Comparison of ENCODE assay signal across 8 cellular contexts in the genomic region with DNA sequence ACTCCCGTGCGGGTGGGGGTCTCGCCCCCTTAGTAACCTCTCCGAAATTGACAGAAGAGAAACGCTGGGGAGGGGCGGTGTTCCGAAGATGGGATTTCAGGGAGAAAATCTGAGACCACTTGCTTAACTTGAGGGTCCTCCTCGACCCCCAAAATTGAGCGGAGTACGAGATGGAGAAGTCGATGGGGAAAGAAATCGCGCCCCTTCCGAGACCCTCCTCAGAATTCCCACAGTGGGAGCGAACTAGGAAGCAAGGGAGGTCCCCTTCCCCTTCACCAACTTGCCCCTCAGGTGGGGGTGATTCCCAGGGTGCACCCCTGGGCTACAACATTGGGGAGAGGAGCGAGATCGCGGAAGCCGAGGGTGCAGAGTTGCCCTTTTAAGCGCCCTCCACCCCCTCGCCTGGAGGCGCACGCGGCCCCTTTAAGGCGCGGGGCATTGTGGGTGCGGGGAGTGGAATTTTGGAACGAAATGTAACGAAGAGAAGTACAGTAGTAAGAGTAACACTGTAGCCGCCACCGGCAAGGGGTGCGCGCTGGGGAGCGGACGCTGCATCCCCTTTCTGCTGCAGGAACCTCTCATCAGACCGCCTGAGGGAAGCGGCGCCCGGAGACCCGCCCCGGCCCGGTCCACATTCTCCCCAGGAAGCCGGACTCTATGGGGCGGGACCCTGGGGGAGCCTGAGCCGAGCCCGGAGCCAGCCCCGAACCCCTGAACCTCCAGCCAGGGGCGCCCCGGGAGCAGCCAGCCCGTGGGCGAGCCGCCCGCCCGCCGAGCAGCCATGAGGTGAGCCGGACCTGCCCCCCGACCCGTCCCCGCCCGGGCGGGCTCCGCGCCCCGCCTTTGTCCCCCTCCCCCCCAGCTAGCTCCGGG. TPM values are rescaled to one million over a fixed set of nuclear protein-coding genes. Genes with fewer than 3 reads are reported as not detected.
A peak's percentile ranks its signal among the peaks of the same experiment; 100 is the strongest.
DNase-seq lines count a peak whose midpoint lies in the region; ATAC-seq, FAIRE-seq and TF ChIP-seq lines count a peak whose summit lies in the region.

A gene (plus strand): TSS at position 489 of the 873 bp plus-strand sequence. CDS start 293 bp downstream, at position 782.

- peaks cover 0 to 32% of the 10 kb centered on the region in 2 donors for H3K4me1 ChIP-seq in right atrium auricular region

- DNase-seq in GM12865 (ENCODE audit: low read depth) (peak; percentile 95), NCI-H1092 treated with DMSO at 0.1 percent for 48 hours (lab: John Stamatoyannopoulos, UW) (peak; percentile 31), amniotic epithelial cell (ENCODE audit: low read depth) (peak; percentile 81), right atrium auricular region (ENCODE audit: low spot score) (peak; percentile 87), putamen (ENCODE audit: low spot score) (peak; percentile 86), urothelium cell line (ENCODE audit: low spot score) (peak; percentile 82)

- no peaks in the 10 kb centered on the region for H3K9me3 ChIP-seq in right atrium auricular region

- H3K9me3 Mint-ChIP-seq in T-helper 1 cell treated with Interleukin-12 subunit alpha and Interleukin-12 subunit beta and Interleukin-4 antibody, amounts not matched to agents 30 μg/mL and 1 μg/mL, for 36 hours = no peaks in the 10 kb centered on the region

- no peaks in the 10 kb centered on the region for H3K27me3 ChIP-seq in right atrium auricular region

- H3K4me1 Mint-ChIP-seq in T-helper 1 cell treated with Interleukin-12 subunit alpha and Interleukin-12 subunit beta and Interleukin-4 antibody, amounts not matched to agents 30 μg/mL and 1 μg/mL, for 36 hours (ENCODE audit: low read depth) = peaks cover 26% of the 10 kb centered on the region

- H3K4me3 ChIP-seq in GM12865 (ENCODE audit: low read depth, low read length) = peak within 1 kb of the TSS; percentile 95
- H3K4me3 ChIP-seq in right atrium auricular region = peak within 1 kb of the TSS; percentile 99 to 100

- H3K27me3 Mint-ChIP-seq in T-helper 1 cell treated with Interleukin-12 subunit alpha and Interleukin-12 subunit beta and Interleukin-4 antibody, amounts not matched to agents 30 μg/mL and 1 μg/mL, for 36 hours (ENCODE audit: low read depth) = no peaks in the 10 kb centered on the region

- peak within 1 kb of the TSS; percentile 97 for H3K27ac Mint-ChIP-seq in T-helper 1 cell treated with Interleukin-12 subunit alpha and Interleukin-12 subunit beta and Interleukin-4 antibody, amounts not matched to agents 30 μg/mL and 1 μg/mL, for 36 hours

- peak; percentile 41 for ATAC-seq in HG02610 (IDR thresholded peaks at IDR 0.05; ENCODE audit: unreplicated experiment)

- FAIRE-seq in urothelium cell line (lab: Jason Lieb, UNC) = no peak

- H3K27ac ChIP-seq in right atrium auricular region = peak within 1 kb of the TSS; percentile 95 to 96

- peak within 1 kb of the TSS; percentile 92 for H3K4me3 Mint-ChIP-seq in T-helper 1 cell treated with Interleukin-12 subunit alpha and Interleukin-12 subunit beta and Interleukin-4 antibody, amounts not matched to agents 30 μg/mL and 1 μg/mL, for 36 hours

- peaks cover 12% of the 10 kb centered on the region for H3K36me3 Mint-ChIP-seq in T-helper 1 cell treated with Interleukin-12 subunit alpha and Interleukin-12 subunit beta and Interleukin-4 antibody, amounts not matched to agents 30 μg/mL and 1 μg/mL, for 36 hours (ENCODE audit: low read depth)

- no peak for TF ChIP-seq CTCF in GM12865 (IDR thresholded peaks at IDR 0.05; ENCODE audit: insufficient read depth, low read depth, low read length, missing control alignments)
- TF ChIP-seq CTCF in right atrium auricular region (IDR thresholded peaks at IDR 0.05) = no peak

- H3K36me3 ChIP-seq in right atrium auricular region = no peaks in the 10 kb centered on the region

RNA-seq across cellular contexts. Expression of the gene that starts here (rescaled TPM):
- 10 to 100 TPM; 61.4 to 61.7 TPM for total RNA-seq in right atrium auricular region

Comparison
In these comparisons a context has a peak if more than half of its experiments do, and no peak if none do; other contexts are left out.
1. Peak in every context shown above with its lines: DNase-seq, ATAC-seq, H3K4me3 ChIP-seq and H3K27ac ChIP-seq.
2. DNase-seq: peak in every context shown above with its lines; median percentile 95 in GM12865; 87 in right atrium auricular region; 86 in putamen; 82 in urothelium cell line; 81 in amniotic epithelial cell; 31 in NCI-H1092 treated with DMSO at 0.1 percent for 48 hours.